In genomic region chr7:74092964-74093339, GRCh38 we compare ENCODE assay signal across 8 cellular contexts. TPM values are rescaled to one million over a fixed set of nuclear protein-coding genes. Genes with fewer than 3 reads are reported as not detected.
DNase-seq lines count a peak whose midpoint lies in the region; ATAC-seq and TF ChIP-seq lines count a peak whose summit lies in the region.

No MANE protein-coding gene starts in this region.

- ATAC-seq in CD4-positive, CD25-positive, alpha-beta regulatory T cell (ENCODE audit: low read depth in 2 of 2) = no peak
- ATAC-seq in GM19328 (IDR thresholded peaks at IDR 0.05; ENCODE audit: unreplicated experiment) (peak; percentile 57), HG03196 (IDR thresholded peaks at IDR 0.05; ENCODE audit: unreplicated experiment) (peak; percentile 41)

- peaks cover 10% of the 10 kb centered on the region for H3K36me3 Mint-ChIP-seq in CD4-positive, CD25-positive, alpha-beta regulatory T cell
- H3K36me3 Mint-ChIP-seq in activated CD4-positive, alpha-beta memory T cell treated with anti-CD3 and anti-CD28 coated beads, Interleukin-2, amount 10 ng/mL, durations not matched to agents 7 days and 5 days (ENCODE audit: low read depth) = peaks cover 21% of the 10 kb centered on the region

- no peak overlapping the region for H2BK5ac ChIP-seq in mesendoderm (ENCODE audit: low read length)

- no peak overlapping the region for H3K4ac ChIP-seq in mesendoderm (ENCODE audit: low read depth, low read length)

- no peak for DNase-seq in CD4-positive, CD25-positive, alpha-beta regulatory T cell
- DNase-seq in ascending aorta (ENCODE audit: low spot score in 2 of 2) (peak in 1 of 2 donors; percentile 44), mesendoderm (peak; percentile 29), SIG-M5 treated with dmso at 0.1 percent for 504 hours (lab: John Stamatoyannopoulos, UW; ENCODE audit: unreplicated experiment) (no peak)
- no peak for DNase-seq in activated CD4-positive, alpha-beta memory T cell treated with anti-CD3 and anti-CD28 coated beads, Interleukin-2, amount 10 ng/mL, durations not matched to agents 7 days and 5 days
- no peak for DNase-seq in stimulated activated CD4-positive, alpha-beta T cell treated with anti-CD3 and anti-CD28 coated beads, Interleukin-4, amount 100 ng/mL, for 4 hours

- intact Hi-C loops in ascending aorta (cut with DNase I) = no loop called here

- H3K27ac ChIP-seq in CD4-positive, CD25-positive, alpha-beta regulatory T cell (ENCODE audit: insufficient read depth, low read length, poor library complexity, severe bottlenecking) = peak overlapping the region; percentile 78
- peak overlapping the region; percentile 79 to 80 for H3K27ac ChIP-seq in ascending aorta
- H3K27ac ChIP-seq in mesendoderm (ENCODE audit: low read depth, low read length) = peak overlapping the region; percentile 93

- H2BK120ac ChIP-seq in mesendoderm (ENCODE audit: low read depth, low read length) = no peak overlapping the region

- no peak overlapping the region for H3K4me2 ChIP-seq in mesendoderm (ENCODE audit: low read length)

- H4K8ac ChIP-seq in mesendoderm (ENCODE audit: low read depth, low read length) = no peak overlapping the region

- H3K18ac ChIP-seq in mesendoderm (ENCODE audit: low read length) = no peak overlapping the region

- CTCF ChIA-PET in activated CD4-positive, alpha-beta memory T cell treated with anti-CD3 and anti-CD28 coated beads, Interleukin-2, amount 10 ng/mL, durations not matched to agents 7 days and 5 days (lab: Charles Lee) = no interaction called here

- POLR2A ChIA-PET in activated CD4-positive, alpha-beta memory T cell treated with anti-CD3 and anti-CD28 coated beads, Interleukin-2, amount 10 ng/mL, durations not matched to agents 7 days and 5 days (lab: Charles Lee) = interaction anchor here (2.6 to 4.4 kb wide), 2 partner anchors 9 to 82 kb away, joined by 23 to 50 read pairs; partner anchors contain the start of genes EIF4H and LIMK1

- no peaks in the 10 kb centered on the region for H3K27me3 Mint-ChIP-seq in CD4-positive, CD25-positive, alpha-beta regulatory T cell
- H3K27me3 Mint-ChIP-seq in activated CD4-positive, alpha-beta memory T cell treated with anti-CD3 and anti-CD28 coated beads, Interleukin-2, amount 10 ng/mL, durations not matched to agents 7 days and 5 days = no peaks in the 10 kb centered on the region

- H3K27ac Mint-ChIP-seq in CD4-positive, CD25-positive, alpha-beta regulatory T cell = peak overlapping the region in 2 of 3 donors; percentile 12 to 25
- no peak overlapping the region for H3K27ac Mint-ChIP-seq in activated CD4-positive, alpha-beta memory T cell treated with anti-CD3 and anti-CD28 coated beads, Interleukin-2, amount 10 ng/mL, durations not matched to agents 7 days and 5 days

- H3K27me3 ChIP-seq in CD4-positive, CD25-positive, alpha-beta regulatory T cell (ENCODE audit: control insufficient read depth, insufficient read depth, low read length) = no peaks in the 10 kb centered on the region
- H3K27me3 ChIP-seq in ascending aorta (no peaks in the 10 kb centered on the region), mesendoderm (ENCODE audit: insufficient read depth, low read length, poor library complexity) (no peaks in the 10 kb centered on the region)

- no peak overlapping the region for H4K5ac ChIP-seq in mesendoderm (ENCODE audit: low read length)

- WGBS in mesendoderm (ENCODE audit: extremely low coverage, insufficient coverage, low lambda C conversion rate) = no CpG with 5 or more reads among the region's 10 CpGs

- H3K4me1 ChIP-seq in CD4-positive, CD25-positive, alpha-beta regulatory T cell (ENCODE audit: control insufficient read depth, insufficient read depth, low read length, poor library complexity, severe bottlenecking) = peaks cover 29% of the 10 kb centered on the region
- H3K4me1 ChIP-seq in ascending aorta (peaks cover 9 to 22% of the 10 kb centered on the region in 2 donors), mesendoderm (ENCODE audit: control insufficient read depth, low read depth, low read length) (peaks cover 11% of the 10 kb centered on the region)

- no peak for TF ChIP-seq CTCF in ascending aorta (IDR thresholded peaks at IDR 0.05)

- no peaks in the 10 kb centered on the region for H3K79me2 ChIP-seq in mesendoderm (ENCODE audit: control insufficient read depth, insufficient read depth, low read length)

- H3K4me3 ChIP-seq in CD4-positive, CD25-positive, alpha-beta regulatory T cell (ENCODE audit: low read depth, low read length) = no peak overlapping the region
- peak overlapping the region in 1 of 2 donors; percentile 66 for H3K4me3 ChIP-seq in ascending aorta
- no peak overlapping the region for H3K4me3 ChIP-seq in mesendoderm (ENCODE audit: low read length)

- H2BK15ac ChIP-seq in mesendoderm (replicated peaks; ENCODE audit: low read depth) = no peak overlapping the region

- no peak overlapping the region for H3K23ac ChIP-seq in mesendoderm (ENCODE audit: low read length)

- H3K56ac ChIP-seq in mesendoderm (ENCODE audit: low read length) = peak overlapping the region; percentile 65

- H3K36me3 ChIP-seq in CD4-positive, CD25-positive, alpha-beta regulatory T cell (ENCODE audit: control insufficient read depth, insufficient read depth, low read length) = no peaks in the 10 kb centered on the region
- H3K36me3 ChIP-seq in ascending aorta = peaks cover 0 to 6% of the 10 kb centered on the region in 2 donors
- peaks cover 7% of the 10 kb centered on the region for H3K36me3 ChIP-seq in mesendoderm (ENCODE audit: control insufficient read depth, insufficient read depth, low read length)

- H3K4me3 Mint-ChIP-seq in CD4-positive, CD25-positive, alpha-beta regulatory T cell = peak overlapping the region in 2 of 4 donors; percentile 32 to 89
- no peak overlapping the region for H3K4me3 Mint-ChIP-seq in activated CD4-positive, alpha-beta memory T cell treated with anti-CD3 and anti-CD28 coated beads, Interleukin-2, amount 10 ng/mL, durations not matched to agents 7 days and 5 days

- no peaks in the 10 kb centered on the region for H3K9me3 Mint-ChIP-seq in CD4-positive, CD25-positive, alpha-beta regulatory T cell
- H3K9me3 Mint-ChIP-seq in activated CD4-positive, alpha-beta memory T cell treated with anti-CD3 and anti-CD28 coated beads, Interleukin-2, amount 10 ng/mL, durations not matched to agents 7 days and 5 days = no peaks in the 10 kb centered on the region

- peak overlapping the region; percentile 20 for H3K9ac ChIP-seq in mesendoderm (ENCODE audit: low read length)

- peaks cover 0 to 30% (median 5%) of the 10 kb centered on the region in 4 donors for H3K4me1 Mint-ChIP-seq in CD4-positive, CD25-positive, alpha-beta regulatory T cell
- peaks cover 26% of the 10 kb centered on the region for H3K4me1 Mint-ChIP-seq in activated CD4-positive, alpha-beta memory T cell treated with anti-CD3 and anti-CD28 coated beads, Interleukin-2, amount 10 ng/mL, durations not matched to agents 7 days and 5 days

- peaks cover 3% of the 10 kb centered on the region for H3K79me1 ChIP-seq in mesendoderm (ENCODE audit: low read length)

- H3K9me3 ChIP-seq in CD4-positive, CD25-positive, alpha-beta regulatory T cell (ENCODE audit: control insufficient read depth in 2 of 2, low read length in 2 of 2) = no peaks in the 10 kb centered on the region
- H3K9me3 ChIP-seq in ascending aorta = no peaks in the 10 kb centered on the region

- H2AK5ac ChIP-seq in mesendoderm (ENCODE audit: low read length) = no peak overlapping the region

RNA-seq across cellular contexts. Expression of gene LIMK1, which starts 9.3 kb away (rescaled TPM):
- total RNA-seq in CD4-positive, CD25-positive, alpha-beta regulatory T cell = 14.4 TPM
- polyA plus RNA-seq in CD4-positive, CD25-positive, alpha-beta regulatory T cell = 1 to 10 TPM; 1.7 to 3.1 (median 2.5) TPM
- 30.0 TPM for total RNA-seq in ascending aorta
- polyA plus RNA-seq in mesendoderm (2013, experiment 1 of 2) = 47.9 TPM
- 48.4 TPM for polyA plus RNA-seq in mesendoderm (2013, experiment 2 of 2)
- total RNA-seq in activated CD4-positive, alpha-beta memory T cell treated with anti-CD3 and anti-CD28 coated beads, Interleukin-2, amount 10 ng/mL, durations not matched to agents 7 days and 5 days = 10 to 100 TPM; 22.5 to 26.1 TPM

Comparison
In these comparisons a context has a peak if more than half of its experiments do, and no peak if none do; other contexts are left out.
1. ATAC-seq: peak in GM19328 (single experiment) and HG03196 (single experiment); none in CD4-positive, CD25-positive, alpha-beta regulatory T cell (0 of 2).
2. Peak in every context shown above with its lines, with median percentiles within 50 percentile points of each other: H3K27ac ChIP-seq.